9 cellular contexts compared by ENCODE assay signal in the genomic region with DNA sequence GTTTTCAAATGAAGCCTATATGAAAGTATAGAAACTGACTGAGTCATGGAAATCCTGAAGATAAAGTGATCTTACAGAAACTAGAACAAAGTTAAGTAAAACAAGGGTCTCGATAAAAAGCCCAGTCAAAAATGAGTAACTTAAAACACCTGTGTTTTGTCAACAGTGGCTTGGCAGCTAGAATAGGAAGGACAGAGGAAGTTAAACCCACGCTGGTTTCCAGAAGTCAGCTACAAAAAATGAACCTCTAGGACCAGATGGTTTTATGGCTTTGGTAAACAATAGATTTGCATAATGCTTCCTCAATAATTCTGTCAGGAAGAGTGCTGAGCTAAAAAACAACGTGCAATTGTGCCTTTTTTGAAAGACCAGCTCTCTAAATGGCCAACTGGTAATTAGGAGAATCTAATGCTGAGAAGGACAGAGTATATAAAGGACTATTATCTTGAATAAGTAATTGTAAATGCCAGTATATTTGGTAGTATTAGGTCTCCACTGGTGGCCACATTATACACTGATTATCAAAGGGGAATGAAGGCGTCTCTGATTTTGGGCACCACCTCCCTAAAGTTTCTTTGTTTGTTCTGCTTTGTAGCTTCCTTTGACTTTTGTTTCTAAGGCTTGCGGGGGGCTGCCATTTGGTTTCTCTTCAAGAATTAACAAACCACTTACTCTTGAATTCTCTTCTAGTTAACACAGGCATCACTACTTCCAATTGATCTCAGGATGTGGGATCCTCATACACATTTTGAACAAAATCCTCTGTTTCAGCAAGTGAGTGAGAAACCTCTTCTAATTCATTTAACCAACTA.
A peak's percentile ranks its signal among the peaks of the same experiment; 100 is the strongest.
DNase-seq lines count a peak whose midpoint lies in the region; ATAC-seq, FAIRE-seq and TF ChIP-seq lines count a peak whose summit lies in the region.
"Had no signal": no experiment of that assay in that cellular context is flagged by ENCODE, and none has a peak within 500 bp of the region (broad histone marks: within the 10 kb centered on the region; RNA-seq: fewer than 3 reads in every experiment).

No MANE protein-coding gene starts in this region.

- intact Hi-C loops in upper lobe of right lung (cut with DNase I): no loop called here

- peak; percentile 77 for ATAC-seq in GM19467 (IDR thresholded peaks at IDR 0.05; ENCODE audit: unreplicated experiment)
- ATAC-seq in HG03460 (IDR thresholded peaks at IDR 0.05; ENCODE audit: unreplicated experiment): peak; percentile 74
- ATAC-seq in WTC11: no peak; the same call in 1 of the 2 replicates
- ATAC-seq in upper lobe of right lung: no peak

- peaks cover 6% of the 10 kb centered on the region for H3K9me3 Mint-ChIP-seq in WTC11
- no peaks in the 10 kb centered on the region for H3K9me3 Mint-ChIP-seq in osteocyte (ENCODE audit: unreplicated experiment)

- H3K27me3 ChIP-seq in upper lobe of right lung: no peaks in the 10 kb centered on the region

- no peaks in the 10 kb centered on the region for H3K9me3 ChIP-seq in upper lobe of right lung

- DNase-seq in GM12892 (ENCODE audit: insufficient read length) (no peak), WTC11 (ENCODE audit: low spot score) (no peak), pulmonary artery endothelial cell (ENCODE audit: low read depth, low spot score) (peak; percentile 73), EL (no peak), osteocyte (ENCODE audit: extremely low spot score, unreplicated experiment) (no peak), upper lobe of right lung (no peak)
- DNase-seq: left cardiac atrium had no signal

- peak overlapping the region; percentile 19; the same call in 1 of the 2 replicates for H3K27ac Mint-ChIP-seq in WTC11
- no peak overlapping the region for H3K27ac Mint-ChIP-seq in osteocyte (ENCODE audit: unreplicated experiment)

- H3K36me3 ChIP-seq in upper lobe of right lung: no peaks in the 10 kb centered on the region

- H3K27me3 Mint-ChIP-seq in WTC11 (ENCODE audit: low read depth) (no peaks in the 10 kb centered on the region), osteocyte (ENCODE audit: unreplicated experiment) (no peaks in the 10 kb centered on the region)

- TF ChIP-seq CTCF in WTC11 (IDR thresholded peaks at IDR 0.05) (no peak), osteocyte (IDR thresholded peaks at IDR 0.05) (no peak), upper lobe of right lung (IDR thresholded peaks at IDR 0.05) (no peak)

- H3K27ac ChIP-seq in upper lobe of right lung: no peak overlapping the region

- H3K4me1 Mint-ChIP-seq in WTC11: peaks cover 26% of the 10 kb centered on the region
- peaks cover 17% of the 10 kb centered on the region for H3K4me1 Mint-ChIP-seq in osteocyte (ENCODE audit: unreplicated experiment)

- CTCF ChIA-PET in WTC11 (lab: Charles Lee): no interaction called here

- H3K36me3 Mint-ChIP-seq in WTC11 (no peaks in the 10 kb centered on the region), osteocyte (ENCODE audit: unreplicated experiment) (no peaks in the 10 kb centered on the region)

- H3K4me3 Mint-ChIP-seq in WTC11: no peak overlapping the region
- H3K4me3 Mint-ChIP-seq in osteocyte (ENCODE audit: unreplicated experiment): no peak overlapping the region

- no peaks in the 10 kb centered on the region for H3K4me1 ChIP-seq in upper lobe of right lung

- POLR2A ChIA-PET in WTC11 (lab: Charles Lee): no interaction called here

- no peak overlapping the region for H3K4me3 ChIP-seq in upper lobe of right lung

- TF ChIP-seq POLR2A in GM12892 (IDR thresholded peaks at IDR 0.05; ENCODE audit: low read depth, low read length): no peak

- peak; percentile 85 for FAIRE-seq in GM12892 (lab: Jason Lieb, UNC)

TF ChIP-seq in WTC11, 78 proteins besides CTCF, POLR2A, EP300 and RAD21:
- no peak for TF ChIP-seq TEAD4 (CRISPR knock-in tag; IDR thresholded peaks at IDR 0.05)
- TF ChIP-seq, protein P1, sequence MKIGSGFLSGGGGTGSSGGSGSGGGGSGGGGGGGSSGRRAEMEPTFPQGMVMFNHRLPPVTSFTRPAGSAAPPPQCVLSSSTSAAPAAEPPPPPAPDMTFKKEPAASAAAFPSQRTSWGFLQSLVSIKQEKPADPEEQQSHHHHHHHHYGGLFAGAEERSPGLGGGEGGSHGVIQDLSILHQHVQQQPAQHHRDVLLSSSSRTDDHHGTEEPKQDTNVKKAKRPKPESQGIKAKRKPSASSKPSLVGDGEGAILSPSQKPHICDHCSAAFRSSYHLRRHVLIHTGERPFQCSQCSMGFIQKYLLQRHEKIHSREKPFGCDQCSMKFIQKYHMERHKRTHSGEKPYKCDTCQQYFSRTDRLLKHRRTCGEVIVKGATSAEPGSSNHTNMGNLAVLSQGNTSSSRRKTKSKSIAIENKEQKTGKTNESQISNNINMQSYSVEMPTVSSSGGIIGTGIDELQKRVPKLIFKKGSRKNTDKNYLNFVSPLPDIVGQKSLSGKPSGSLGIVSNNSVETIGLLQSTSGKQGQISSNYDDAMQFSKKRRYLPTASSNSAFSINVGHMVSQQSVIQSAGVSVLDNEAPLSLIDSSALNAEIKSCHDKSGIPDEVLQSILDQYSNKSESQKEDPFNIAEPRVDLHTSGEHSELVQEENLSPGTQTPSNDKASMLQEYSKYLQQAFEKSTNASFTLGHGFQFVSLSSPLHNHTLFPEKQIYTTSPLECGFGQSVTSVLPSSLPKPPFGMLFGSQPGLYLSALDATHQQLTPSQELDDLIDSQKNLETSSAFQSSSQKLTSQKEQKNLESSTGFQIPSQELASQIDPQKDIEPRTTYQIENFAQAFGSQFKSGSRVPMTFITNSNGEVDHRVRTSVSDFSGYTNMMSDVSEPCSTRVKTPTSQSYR (CRISPR knock-in tag; IDR thresholded peaks at IDR 0.05): no peak
- no peak for TF ChIP-seq ZNF232 (CRISPR knock-in tag; IDR thresholded peaks at IDR 0.05)
- no peak for TF ChIP-seq FOXP1 (CRISPR knock-in tag; IDR thresholded peaks at IDR 0.05; ENCODE audit: borderline replicate concordance)
- TF ChIP-seq RORB (CRISPR knock-in tag; IDR thresholded peaks at IDR 0.05): no peak
- no peak for TF ChIP-seq GABPB1 (CRISPR knock-in tag; IDR thresholded peaks at IDR 0.05)
- TF ChIP-seq CREM (CRISPR knock-in tag; IDR thresholded peaks at IDR 0.05): no peak
- no peak for TF ChIP-seq SMAD4 (CRISPR knock-in tag; IDR thresholded peaks at IDR 0.05)
- TF ChIP-seq, protein P2, sequence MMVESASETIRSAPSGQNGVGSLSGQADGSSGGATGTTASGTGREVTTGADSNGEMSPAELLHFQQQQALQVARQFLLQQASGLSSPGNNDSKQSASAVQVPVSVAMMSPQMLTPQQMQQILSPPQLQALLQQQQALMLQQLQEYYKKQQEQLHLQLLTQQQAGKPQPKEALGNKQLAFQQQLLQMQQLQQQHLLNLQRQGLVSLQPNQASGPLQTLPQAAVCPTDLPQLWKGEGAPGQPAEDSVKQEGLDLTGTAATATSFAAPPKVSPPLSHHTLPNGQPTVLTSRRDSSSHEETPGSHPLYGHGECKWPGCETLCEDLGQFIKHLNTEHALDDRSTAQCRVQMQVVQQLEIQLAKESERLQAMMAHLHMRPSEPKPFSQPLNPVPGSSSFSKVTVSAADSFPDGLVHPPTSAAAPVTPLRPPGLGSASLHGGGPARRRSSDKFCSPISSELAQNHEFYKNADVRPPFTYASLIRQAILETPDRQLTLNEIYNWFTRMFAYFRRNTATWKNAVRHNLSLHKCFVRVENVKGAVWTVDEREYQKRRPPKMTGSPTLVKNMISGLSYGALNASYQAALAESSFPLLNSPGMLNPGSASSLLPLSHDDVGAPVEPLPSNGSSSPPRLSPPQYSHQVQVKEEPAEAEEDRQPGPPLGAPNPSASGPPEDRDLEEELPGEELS (CRISPR knock-in tag; IDR thresholded peaks at IDR 0.05): no peak
- TF ChIP-seq, protein P3, sequence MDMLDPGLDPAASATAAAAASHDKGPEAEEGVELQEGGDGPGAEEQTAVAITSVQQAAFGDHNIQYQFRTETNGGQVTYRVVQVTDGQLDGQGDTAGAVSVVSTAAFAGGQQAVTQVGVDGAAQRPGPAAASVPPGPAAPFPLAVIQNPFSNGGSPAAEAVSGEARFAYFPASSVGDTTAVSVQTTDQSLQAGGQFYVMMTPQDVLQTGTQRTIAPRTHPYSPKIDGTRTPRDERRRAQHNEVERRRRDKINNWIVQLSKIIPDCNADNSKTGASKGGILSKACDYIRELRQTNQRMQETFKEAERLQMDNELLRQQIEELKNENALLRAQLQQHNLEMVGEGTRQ (CRISPR knock-in tag; IDR thresholded peaks at IDR 0.05): no peak
- TF ChIP-seq, protein P4, sequence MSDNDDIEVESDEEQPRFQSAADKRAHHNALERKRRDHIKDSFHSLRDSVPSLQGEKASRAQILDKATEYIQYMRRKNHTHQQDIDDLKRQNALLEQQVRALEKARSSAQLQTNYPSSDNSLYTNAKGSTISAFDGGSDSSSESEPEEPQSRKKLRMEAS (CRISPR knock-in tag; IDR thresholded peaks at IDR 0.05): no peak
- TF ChIP-seq ZNF416 (CRISPR knock-in tag; IDR thresholded peaks at IDR 0.05): no peak
- TF ChIP-seq, protein P5, sequence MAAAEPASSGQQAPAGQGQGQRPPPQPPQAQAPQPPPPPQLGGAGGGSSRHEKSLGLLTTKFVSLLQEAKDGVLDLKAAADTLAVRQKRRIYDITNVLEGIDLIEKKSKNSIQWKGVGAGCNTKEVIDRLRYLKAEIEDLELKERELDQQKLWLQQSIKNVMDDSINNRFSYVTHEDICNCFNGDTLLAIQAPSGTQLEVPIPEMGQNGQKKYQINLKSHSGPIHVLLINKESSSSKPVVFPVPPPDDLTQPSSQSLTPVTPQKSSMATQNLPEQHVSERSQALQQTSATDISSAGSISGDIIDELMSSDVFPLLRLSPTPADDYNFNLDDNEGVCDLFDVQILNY (CRISPR knock-in tag; IDR thresholded peaks at IDR 0.05): no peak
- no peak for TF ChIP-seq OVOL2 (CRISPR knock-in tag; IDR thresholded peaks at IDR 0.05; ENCODE audit: borderline replicate concordance)
TF ChIP-seq in WTC11: peak in this region for 0.

Comparison
In these comparisons a context has a peak if more than half of its experiments do, and no peak if none do; other contexts are left out.
1. ATAC-seq: peak in GM19467 (single experiment) and HG03460 (single experiment); none in WTC11 (single experiment) and upper lobe of right lung (single experiment).